ENCODE assay signal across 8 cellular contexts in genomic region chr11:536841-537621, GRCh38. TPM values are rescaled to one million over a fixed set of nuclear protein-coding genes. Genes with fewer than 3 reads are reported as not detected.
DNase-seq lines count a peak whose midpoint lies in the region; ATAC-seq and TF ChIP-seq lines count a peak whose summit lies in the region.

A gene with protein sequence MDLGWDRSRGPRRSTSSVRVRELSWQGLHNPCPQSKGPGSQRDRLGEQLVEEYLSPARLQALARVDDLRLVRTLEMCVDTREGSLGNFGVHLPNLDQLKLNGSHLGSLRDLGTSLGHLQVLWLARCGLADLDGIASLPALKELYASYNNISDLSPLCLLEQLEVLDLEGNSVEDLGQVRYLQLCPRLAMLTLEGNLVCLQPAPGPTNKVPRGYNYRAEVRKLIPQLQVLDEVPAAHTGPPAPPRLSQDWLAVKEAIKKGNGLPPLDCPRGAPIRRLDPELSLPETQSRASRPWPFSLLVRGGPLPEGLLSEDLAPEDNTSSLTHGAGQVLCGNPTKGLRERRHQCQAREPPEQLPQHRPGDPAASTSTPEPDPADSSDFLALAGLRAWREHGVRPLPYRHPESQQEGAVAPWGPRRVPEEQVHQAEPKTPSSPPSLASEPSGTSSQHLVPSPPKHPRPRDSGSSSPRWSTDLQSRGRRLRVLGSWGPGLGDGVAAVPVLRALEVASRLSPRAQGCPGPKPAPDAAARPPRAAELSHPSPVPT (plus strand): TSS chr11:537527. CDS start chr11:540685, 3,158 bp downstream.

- H3K27ac ChIP-seq in caudate nucleus (ENCODE audit: low read depth, low read length): peak within 1 kb of the TSS; percentile 52

- peak; percentile 51 for TF ChIP-seq POLR2A in GM15510 (IDR thresholded peaks at IDR 0.05; ENCODE audit: borderline replicate concordance, extremely low read depth, insufficient read length)

- no peak for TF ChIP-seq CTCF in activated B cell treated with CpG ODN at 0.5 μM for 24 hours (IDR thresholded peaks at IDR 0.05)

- H3K27me3 Mint-ChIP-seq in activated B cell treated with CpG ODN at 0.5 μM for 24 hours: no peaks in the 10 kb centered on the region

- CTCF ChIA-PET in activated B cell treated with CpG ODN at 0.5 μM for 24 hours (lab: Charles Lee): interaction anchor here (1.6 kb wide), 1 partner anchor 18 kb away, joined by 7 read pairs; no protein-coding TSS in a partner anchor

- H3K36me3 Mint-ChIP-seq in activated B cell treated with CpG ODN at 0.5 μM for 24 hours (ENCODE audit: low read depth): peaks cover 14% of the 10 kb centered on the region

- ATAC-seq in HG02870 (IDR thresholded peaks at IDR 0.05; ENCODE audit: unreplicated experiment): peak; percentile 49
- peak; percentile 56 for ATAC-seq in activated B cell treated with CpG ODN at 0.5 μM for 24 hours (ENCODE audit: low read depth)
- no peak for ATAC-seq in GM21528 (IDR thresholded peaks at IDR 0.05; ENCODE audit: low FRiP score, unreplicated experiment)

- H3K4me3 Mint-ChIP-seq in activated B cell treated with CpG ODN at 0.5 μM for 24 hours: peak within 1 kb of the TSS; percentile 90

- DNase-seq in NCI-H2081 (lab: John Stamatoyannopoulos, UW) (peak; percentile 94), activated B cell treated with CpG ODN at 0.5 μM for 24 hours (peak; percentile 100), caudate nucleus (lab: John Stamatoyannopoulos, UW) (peak in 48 of 61 donors; percentile 17 to 88 (median 65)), kidney glomerular epithelial cell (lab: John Stamatoyannopoulos, UW) (peak; percentile 58)
- peak; percentile 91 for DNase-seq in stimulated activated CD4-positive, alpha-beta T cell treated with anti-CD3 and anti-CD28 coated beads, Interleukin-2, amount 100 ng/mL, for 4 hours (ENCODE audit: low read depth)

- H3K4me1 Mint-ChIP-seq in activated B cell treated with CpG ODN at 0.5 μM for 24 hours: peaks cover 26% of the 10 kb centered on the region

- H3K9me3 Mint-ChIP-seq in activated B cell treated with CpG ODN at 0.5 μM for 24 hours: no peaks in the 10 kb centered on the region

- intact Hi-C loops in activated B cell treated with CpG ODN at 0.5 μM for 24 hours (cut with micrococcal nuclease): loop anchor here (1.0 to 10.0 kb wide), 14 partner anchors 18 to 378 kb away; partner anchors contain the start of genes BET1L, CHID1, DEAF1 and LMNTD2

- peak within 1 kb of the TSS; percentile 96 for H3K27ac Mint-ChIP-seq in activated B cell treated with CpG ODN at 0.5 μM for 24 hours

- POLR2A ChIA-PET in activated B cell treated with CpG ODN at 0.5 μM for 24 hours (lab: Charles Lee): interaction anchor here (0.6 to 3.6 kb wide), 27 partner anchors 8 to 329 kb away, joined by 3 to 45 read pairs (median 5); partner anchors contain the start of genes ANO9, BET1L, DEAF1 and IRF7

RNA-seq across cellular contexts. Expression of the gene that starts here (rescaled TPM):
- 7.1 and 7.9 TPM in 2 replicates for total RNA-seq in activated B cell treated with CpG ODN at 0.5 μM for 24 hours
